In the genomic region with DNA sequence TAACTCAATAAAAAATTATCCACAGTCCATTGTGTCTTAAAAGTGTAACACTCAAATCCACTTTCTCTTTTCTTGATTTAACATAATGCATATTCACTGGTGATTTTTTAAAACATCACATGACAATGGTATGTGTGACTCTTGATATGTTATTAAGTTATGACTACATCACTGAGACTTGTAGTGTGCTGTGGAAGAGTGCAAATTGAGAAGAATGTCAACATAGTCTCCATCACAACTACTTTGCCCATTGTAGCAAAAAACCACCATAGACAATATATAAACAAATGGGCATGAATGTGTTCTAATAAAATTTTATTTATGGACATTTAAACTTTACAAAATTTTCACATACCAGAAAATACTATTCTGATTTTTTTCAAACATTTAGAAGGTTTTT, we compare ENCODE assay signal across 35 cellular contexts.
"Had no signal": no experiment of that assay in that cellular context is flagged by ENCODE, and none has a peak within 500 bp of the region (broad histone marks: within the 10 kb centered on the region; RNA-seq: fewer than 3 reads in every experiment).

No MANE protein-coding gene starts in this region.

- ATAC-seq: activated naive CD8-positive, alpha-beta T cell treated with anti-CD3 and anti-CD28 coated beads, Interleukin-2, amount 50 U/mL, for 24 hours; gastrocnemius medialis; left colon; naive thymus-derived CD4-positive, alpha-beta T cell; psoas muscle; stimulated activated memory B cell treated with anti-CD40 and anti-IgM and Interleukin-4, amounts not matched to agents 10 μg/mL and 1 μg/mL and 100 μg/mL, for 72 hours; stimulated activated naive CD8-positive, alpha-beta T cell treated with anti-CD3 and anti-CD28 coated beads, Interleukin-15, amount 100 ng/mL, for 72 hours; T-helper 17 cell had no signal

- H3K4me2 ChIP-seq: hepatocyte, smooth muscle cell had no signal

- H3K9ac ChIP-seq: parathyroid adenoma had no signal

- H3K4me3 ChIP-seq: breast epithelium, esophagus squamous epithelium, gastrocnemius medialis, hepatocyte, psoas muscle, sigmoid colon, smooth muscle cell, upper lobe of left lung, vagina had no signal

- H2AFZ ChIP-seq: hepatocyte, parathyroid adenoma had no signal

- H3K36me3 ChIP-seq: breast epithelium, esophagus squamous epithelium, gastrocnemius medialis, sigmoid colon, upper lobe of left lung, vagina, WERI-Rb-1 had no signal

- H3K27ac ChIP-seq: breast epithelium, epithelial cell of prostate, esophagus squamous epithelium, gastrocnemius medialis, hepatocyte, parathyroid adenoma, psoas muscle, sigmoid colon, upper lobe of left lung, vagina, WERI-Rb-1 had no signal

- H3K27me3 ChIP-seq: breast epithelium, esophagus squamous epithelium, gastrocnemius medialis, hepatocyte, sigmoid colon, upper lobe of left lung, vagina had no signal

- DNase-seq: activated CD4-positive, alpha-beta memory T cell treated with anti-CD3 and anti-CD28 coated beads, Interleukin-2, amount 10 ng/mL, durations not matched to agents 7 days and 5 days; activated CD4-positive, alpha-beta T cell treated with anti-CD3 and anti-CD28 coated beads, Interleukin-2, amount 10 ng/mL, durations not matched to agents 7 days and 5 days; activated CD4-positive, CD25-positive, alpha-beta regulatory T cell treated with anti-CD3 and anti-CD28 coated beads, Interleukin-2, amount 50 U/mL, for 72 hours; activated CD8-positive, alpha-beta memory T cell treated with anti-CD3 and anti-CD28 coated beads, Interleukin-2, amount 50 U/mL, for 48 hours; activated gamma-delta T cell; activated naive CD4-positive, alpha-beta T cell treated with anti-CD3 and anti-CD28 coated beads, Interleukin-2, amount 50 U/mL, for 16 hours; activated naive CD8-positive, alpha-beta T cell treated with anti-CD3 and anti-CD28 coated beads, Interleukin-2, amount 50 U/mL, for 24 hours; activated T-cell treated with anti-CD3 and anti-CD28 coated beads, Interleukin-2, amount 50 U/mL, for 24 hours; dermis blood vessel endothelial cell; effector CD4-positive, alpha-beta T cell; esophagus squamous epithelium; gastrocnemius medialis; glutamatergic neuron; kidney; left colon; midbrain; naive thymus-derived CD4-positive, alpha-beta T cell; psoas muscle; sigmoid colon; stimulated activated CD4-positive, alpha-beta T cell treated with anti-CD3 and anti-CD28 coated beads, Interleukin-1b, Interleukin-23, amount 100 ng/mL, for 48 hours; stimulated activated CD4-positive, alpha-beta T cell treated with anti-CD3 and anti-CD28 coated beads, Interleukin-4, amount 100 ng/mL, for 4 hours; stimulated activated CD8-positive, alpha-beta memory T cell treated with anti-CD3 and anti-CD28 coated beads, Interleukin-4, amount 100 ng/mL, for 48 hours; stimulated activated naive CD8-positive, alpha-beta T cell treated with anti-CD3 and anti-CD28 coated beads, Interleukin-15, amount 100 ng/mL, for 72 hours; substantia nigra; T-helper 17 cell; T1000; upper lobe of left lung; WERI-Rb-1 had no signal

- H3K9me3 ChIP-seq: esophagus squamous epithelium, sigmoid colon, vagina had no signal

- H3K4me1 ChIP-seq: breast epithelium, esophagus squamous epithelium, gastrocnemius medialis, parathyroid adenoma, psoas muscle, sigmoid colon, upper lobe of left lung, vagina had no signal

- H3K79me2 ChIP-seq: hepatocyte, parathyroid adenoma had no signal
